In the genomic region with DNA sequence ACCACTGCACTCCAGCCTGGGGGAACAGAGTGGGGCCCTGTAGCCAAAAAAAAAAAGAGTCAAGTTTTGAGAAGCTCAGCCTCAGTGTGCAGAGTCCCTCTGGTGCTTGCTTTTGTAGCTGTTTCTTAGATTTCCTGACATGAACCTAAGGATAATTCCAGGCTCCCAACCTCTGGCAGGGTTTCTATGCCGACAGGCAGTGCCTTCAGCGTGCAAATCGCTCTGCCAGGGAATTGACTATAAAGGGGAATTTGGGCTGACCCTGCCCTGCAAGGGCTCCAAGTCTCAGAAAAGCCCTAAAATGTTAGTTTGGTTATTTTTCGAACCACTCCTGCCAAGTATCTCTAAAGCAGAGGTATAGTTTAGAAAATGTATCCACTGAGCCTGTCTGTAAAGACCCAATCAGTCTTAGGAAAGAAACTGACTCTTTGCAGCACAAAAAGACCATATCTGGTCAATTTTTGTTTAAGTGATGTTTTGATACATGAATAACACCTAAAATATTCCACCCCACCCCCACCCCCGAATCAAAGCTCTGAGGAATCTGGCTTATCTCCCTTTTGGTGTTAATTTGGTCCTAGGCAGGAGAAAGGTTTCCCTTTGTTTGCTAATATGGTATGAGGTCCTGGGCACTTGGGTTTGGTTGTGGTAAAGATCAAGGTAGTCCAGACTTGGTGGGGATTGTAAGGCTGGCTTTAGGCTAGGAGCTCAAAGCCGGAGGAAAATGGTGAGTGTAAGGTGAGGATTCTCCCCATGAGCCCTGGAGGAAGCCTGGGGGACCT, we compare ENCODE assay signal across 3 cellular contexts.
TF ChIP-seq lines count a peak whose summit lies in the region.

No MANE protein-coding gene starts in this region.

TF ChIP-seq in SK-N-SH, 30 proteins besides CTCF, POLR2A, EP300 and RAD21:
- TF ChIP-seq, protein P1, sequence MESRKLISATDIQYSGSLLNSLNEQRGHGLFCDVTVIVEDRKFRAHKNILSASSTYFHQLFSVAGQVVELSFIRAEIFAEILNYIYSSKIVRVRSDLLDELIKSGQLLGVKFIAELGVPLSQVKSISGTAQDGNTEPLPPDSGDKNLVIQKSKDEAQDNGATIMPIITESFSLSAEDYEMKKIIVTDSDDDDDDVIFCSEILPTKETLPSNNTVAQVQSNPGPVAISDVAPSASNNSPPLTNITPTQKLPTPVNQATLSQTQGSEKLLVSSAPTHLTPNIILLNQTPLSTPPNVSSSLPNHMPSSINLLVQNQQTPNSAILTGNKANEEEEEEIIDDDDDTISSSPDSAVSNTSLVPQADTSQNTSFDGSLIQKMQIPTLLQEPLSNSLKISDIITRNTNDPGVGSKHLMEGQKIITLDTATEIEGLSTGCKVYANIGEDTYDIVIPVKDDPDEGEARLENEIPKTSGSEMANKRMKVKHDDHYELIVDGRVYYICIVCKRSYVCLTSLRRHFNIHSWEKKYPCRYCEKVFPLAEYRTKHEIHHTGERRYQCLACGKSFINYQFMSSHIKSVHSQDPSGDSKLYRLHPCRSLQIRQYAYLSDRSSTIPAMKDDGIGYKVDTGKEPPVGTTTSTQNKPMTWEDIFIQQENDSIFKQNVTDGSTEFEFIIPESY (IDR thresholded peaks at IDR 0.05; ENCODE audit: borderline replicate concordance, low read depth) = no peak
- no peak for TF ChIP-seq SIN3A (IDR thresholded peaks at IDR 0.05; ENCODE audit: borderline replicate concordance, low read depth, low read length)
- TF ChIP-seq, protein P2, sequence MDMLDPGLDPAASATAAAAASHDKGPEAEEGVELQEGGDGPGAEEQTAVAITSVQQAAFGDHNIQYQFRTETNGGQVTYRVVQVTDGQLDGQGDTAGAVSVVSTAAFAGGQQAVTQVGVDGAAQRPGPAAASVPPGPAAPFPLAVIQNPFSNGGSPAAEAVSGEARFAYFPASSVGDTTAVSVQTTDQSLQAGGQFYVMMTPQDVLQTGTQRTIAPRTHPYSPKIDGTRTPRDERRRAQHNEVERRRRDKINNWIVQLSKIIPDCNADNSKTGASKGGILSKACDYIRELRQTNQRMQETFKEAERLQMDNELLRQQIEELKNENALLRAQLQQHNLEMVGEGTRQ (IDR thresholded peaks at IDR 0.05; ENCODE audit: borderline replicate concordance, low read depth, low read length) = no peak
- TF ChIP-seq RFX5 (IDR thresholded peaks at IDR 0.05; ENCODE audit: low read length) = no peak
- no peak for TF ChIP-seq RCOR1 (IDR thresholded peaks at IDR 0.05; ENCODE audit: low read length)
- TF ChIP-seq, protein P3, sequence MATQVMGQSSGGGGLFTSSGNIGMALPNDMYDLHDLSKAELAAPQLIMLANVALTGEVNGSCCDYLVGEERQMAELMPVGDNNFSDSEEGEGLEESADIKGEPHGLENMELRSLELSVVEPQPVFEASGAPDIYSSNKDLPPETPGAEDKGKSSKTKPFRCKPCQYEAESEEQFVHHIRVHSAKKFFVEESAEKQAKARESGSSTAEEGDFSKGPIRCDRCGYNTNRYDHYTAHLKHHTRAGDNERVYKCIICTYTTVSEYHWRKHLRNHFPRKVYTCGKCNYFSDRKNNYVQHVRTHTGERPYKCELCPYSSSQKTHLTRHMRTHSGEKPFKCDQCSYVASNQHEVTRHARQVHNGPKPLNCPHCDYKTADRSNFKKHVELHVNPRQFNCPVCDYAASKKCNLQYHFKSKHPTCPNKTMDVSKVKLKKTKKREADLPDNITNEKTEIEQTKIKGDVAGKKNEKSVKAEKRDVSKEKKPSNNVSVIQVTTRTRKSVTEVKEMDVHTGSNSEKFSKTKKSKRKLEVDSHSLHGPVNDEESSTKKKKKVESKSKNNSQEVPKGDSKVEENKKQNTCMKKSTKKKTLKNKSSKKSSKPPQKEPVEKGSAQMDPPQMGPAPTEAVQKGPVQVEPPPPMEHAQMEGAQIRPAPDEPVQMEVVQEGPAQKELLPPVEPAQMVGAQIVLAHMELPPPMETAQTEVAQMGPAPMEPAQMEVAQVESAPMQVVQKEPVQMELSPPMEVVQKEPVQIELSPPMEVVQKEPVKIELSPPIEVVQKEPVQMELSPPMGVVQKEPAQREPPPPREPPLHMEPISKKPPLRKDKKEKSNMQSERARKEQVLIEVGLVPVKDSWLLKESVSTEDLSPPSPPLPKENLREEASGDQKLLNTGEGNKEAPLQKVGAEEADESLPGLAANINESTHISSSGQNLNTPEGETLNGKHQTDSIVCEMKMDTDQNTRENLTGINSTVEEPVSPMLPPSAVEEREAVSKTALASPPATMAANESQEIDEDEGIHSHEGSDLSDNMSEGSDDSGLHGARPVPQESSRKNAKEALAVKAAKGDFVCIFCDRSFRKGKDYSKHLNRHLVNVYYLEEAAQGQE (IDR thresholded peaks at IDR 0.05; ENCODE audit: low read depth, low read length) = no peak
- no peak for TF ChIP-seq SMC3 (IDR thresholded peaks at IDR 0.05; ENCODE audit: low read depth, low read length)
- no peak for TF ChIP-seq ELF1 (IDR thresholded peaks at IDR 0.05)
- TF ChIP-seq GABPA (IDR thresholded peaks at IDR 0.05; ENCODE audit: low read depth) = no peak
- no peak for TF ChIP-seq CHD2 (IDR thresholded peaks at IDR 0.05; ENCODE audit: low read length, partially characterized antibody)
- TF ChIP-seq YY1 (IDR thresholded peaks at IDR 0.05; ENCODE audit: low read depth) = no peak

TF ChIP-seq in SK-N-SH treated with all-trans-retinoic acid at 6 μM for 48 hours, 23 proteins besides CTCF, POLR2A, EP300 and RAD21 (continued from another document):
- TF ChIP-seq, protein P4, sequence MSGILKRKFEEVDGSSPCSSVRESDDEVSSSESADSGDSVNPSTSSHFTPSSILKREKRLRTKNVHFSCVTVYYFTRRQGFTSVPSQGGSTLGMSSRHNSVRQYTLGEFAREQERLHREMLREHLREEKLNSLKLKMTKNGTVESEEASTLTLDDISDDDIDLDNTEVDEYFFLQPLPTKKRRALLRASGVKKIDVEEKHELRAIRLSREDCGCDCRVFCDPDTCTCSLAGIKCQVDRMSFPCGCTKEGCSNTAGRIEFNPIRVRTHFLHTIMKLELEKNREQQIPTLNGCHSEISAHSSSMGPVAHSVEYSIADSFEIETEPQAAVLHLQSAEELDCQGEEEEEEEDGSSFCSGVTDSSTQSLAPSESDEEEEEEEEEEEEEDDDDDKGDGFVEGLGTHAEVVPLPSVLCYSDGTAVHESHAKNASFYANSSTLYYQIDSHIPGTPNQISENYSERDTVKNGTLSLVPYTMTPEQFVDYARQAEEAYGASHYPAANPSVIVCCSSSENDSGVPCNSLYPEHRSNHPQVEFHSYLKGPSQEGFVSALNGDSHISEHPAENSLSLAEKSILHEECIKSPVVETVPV (CRISPR knock-in tag; IDR thresholded peaks at IDR 0.05) = no peak
- TF ChIP-seq BACH2 (CRISPR knock-in tag; IDR thresholded peaks at IDR 0.05; ENCODE audit: borderline replicate concordance) = no peak
- TF ChIP-seq GLIS3 (CRISPR knock-in tag; IDR thresholded peaks at IDR 0.05) = no peak
- TF ChIP-seq SNAI2 (CRISPR knock-in tag; IDR thresholded peaks at IDR 0.05) = no peak
- TF ChIP-seq, protein P5, sequence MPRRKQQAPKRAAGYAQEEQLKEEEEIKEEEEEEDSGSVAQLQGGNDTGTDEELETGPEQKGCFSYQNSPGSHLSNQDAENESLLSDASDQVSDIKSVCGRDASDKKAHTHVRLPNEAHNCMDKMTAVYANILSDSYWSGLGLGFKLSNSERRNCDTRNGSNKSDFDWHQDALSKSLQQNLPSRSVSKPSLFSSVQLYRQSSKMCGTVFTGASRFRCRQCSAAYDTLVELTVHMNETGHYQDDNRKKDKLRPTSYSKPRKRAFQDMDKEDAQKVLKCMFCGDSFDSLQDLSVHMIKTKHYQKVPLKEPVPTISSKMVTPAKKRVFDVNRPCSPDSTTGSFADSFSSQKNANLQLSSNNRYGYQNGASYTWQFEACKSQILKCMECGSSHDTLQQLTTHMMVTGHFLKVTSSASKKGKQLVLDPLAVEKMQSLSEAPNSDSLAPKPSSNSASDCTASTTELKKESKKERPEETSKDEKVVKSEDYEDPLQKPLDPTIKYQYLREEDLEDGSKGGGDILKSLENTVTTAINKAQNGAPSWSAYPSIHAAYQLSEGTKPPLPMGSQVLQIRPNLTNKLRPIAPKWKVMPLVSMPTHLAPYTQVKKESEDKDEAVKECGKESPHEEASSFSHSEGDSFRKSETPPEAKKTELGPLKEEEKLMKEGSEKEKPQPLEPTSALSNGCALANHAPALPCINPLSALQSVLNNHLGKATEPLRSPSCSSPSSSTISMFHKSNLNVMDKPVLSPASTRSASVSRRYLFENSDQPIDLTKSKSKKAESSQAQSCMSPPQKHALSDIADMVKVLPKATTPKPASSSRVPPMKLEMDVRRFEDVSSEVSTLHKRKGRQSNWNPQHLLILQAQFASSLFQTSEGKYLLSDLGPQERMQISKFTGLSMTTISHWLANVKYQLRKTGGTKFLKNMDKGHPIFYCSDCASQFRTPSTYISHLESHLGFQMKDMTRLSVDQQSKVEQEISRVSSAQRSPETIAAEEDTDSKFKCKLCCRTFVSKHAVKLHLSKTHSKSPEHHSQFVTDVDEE (CRISPR knock-in tag; IDR thresholded peaks at IDR 0.05) = no peak
TF ChIP-seq in SK-N-SH treated with all-trans-retinoic acid at 6 μM for 48 hours: peak in this region for 0.

TF ChIP-seq in WTC11, 78 proteins besides CTCF, POLR2A, EP300 and RAD21 (continued from another document):
- no peak for TF ChIP-seq GABPB1 (CRISPR knock-in tag; IDR thresholded peaks at IDR 0.05)
- TF ChIP-seq, protein P6, sequence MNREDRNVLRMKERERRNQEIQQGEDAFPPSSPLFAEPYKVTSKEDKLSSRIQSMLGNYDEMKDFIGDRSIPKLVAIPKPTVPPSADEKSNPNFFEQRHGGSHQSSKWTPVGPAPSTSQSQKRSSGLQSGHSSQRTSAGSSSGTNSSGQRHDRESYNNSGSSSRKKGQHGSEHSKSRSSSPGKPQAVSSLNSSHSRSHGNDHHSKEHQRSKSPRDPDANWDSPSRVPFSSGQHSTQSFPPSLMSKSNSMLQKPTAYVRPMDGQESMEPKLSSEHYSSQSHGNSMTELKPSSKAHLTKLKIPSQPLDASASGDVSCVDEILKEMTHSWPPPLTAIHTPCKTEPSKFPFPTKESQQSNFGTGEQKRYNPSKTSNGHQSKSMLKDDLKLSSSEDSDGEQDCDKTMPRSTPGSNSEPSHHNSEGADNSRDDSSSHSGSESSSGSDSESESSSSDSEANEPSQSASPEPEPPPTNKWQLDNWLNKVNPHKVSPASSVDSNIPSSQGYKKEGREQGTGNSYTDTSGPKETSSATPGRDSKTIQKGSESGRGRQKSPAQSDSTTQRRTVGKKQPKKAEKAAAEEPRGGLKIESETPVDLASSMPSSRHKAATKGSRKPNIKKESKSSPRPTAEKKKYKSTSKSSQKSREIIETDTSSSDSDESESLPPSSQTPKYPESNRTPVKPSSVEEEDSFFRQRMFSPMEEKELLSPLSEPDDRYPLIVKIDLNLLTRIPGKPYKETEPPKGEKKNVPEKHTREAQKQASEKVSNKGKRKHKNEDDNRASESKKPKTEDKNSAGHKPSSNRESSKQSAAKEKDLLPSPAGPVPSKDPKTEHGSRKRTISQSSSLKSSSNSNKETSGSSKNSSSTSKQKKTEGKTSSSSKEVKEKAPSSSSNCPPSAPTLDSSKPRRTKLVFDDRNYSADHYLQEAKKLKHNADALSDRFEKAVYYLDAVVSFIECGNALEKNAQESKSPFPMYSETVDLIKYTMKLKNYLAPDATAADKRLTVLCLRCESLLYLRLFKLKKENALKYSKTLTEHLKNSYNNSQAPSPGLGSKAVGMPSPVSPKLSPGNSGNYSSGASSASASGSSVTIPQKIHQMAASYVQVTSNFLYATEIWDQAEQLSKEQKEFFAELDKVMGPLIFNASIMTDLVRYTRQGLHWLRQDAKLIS (CRISPR knock-in tag; IDR thresholded peaks at IDR 0.05; ENCODE audit: borderline replicate concordance) = no peak
- no peak for TF ChIP-seq SMAD3 (CRISPR knock-in tag; IDR thresholded peaks at IDR 0.05; ENCODE audit: borderline replicate concordance)
- TF ChIP-seq NR2C2 (CRISPR knock-in tag; IDR thresholded peaks at IDR 0.05) = no peak
- TF ChIP-seq, protein P7, sequence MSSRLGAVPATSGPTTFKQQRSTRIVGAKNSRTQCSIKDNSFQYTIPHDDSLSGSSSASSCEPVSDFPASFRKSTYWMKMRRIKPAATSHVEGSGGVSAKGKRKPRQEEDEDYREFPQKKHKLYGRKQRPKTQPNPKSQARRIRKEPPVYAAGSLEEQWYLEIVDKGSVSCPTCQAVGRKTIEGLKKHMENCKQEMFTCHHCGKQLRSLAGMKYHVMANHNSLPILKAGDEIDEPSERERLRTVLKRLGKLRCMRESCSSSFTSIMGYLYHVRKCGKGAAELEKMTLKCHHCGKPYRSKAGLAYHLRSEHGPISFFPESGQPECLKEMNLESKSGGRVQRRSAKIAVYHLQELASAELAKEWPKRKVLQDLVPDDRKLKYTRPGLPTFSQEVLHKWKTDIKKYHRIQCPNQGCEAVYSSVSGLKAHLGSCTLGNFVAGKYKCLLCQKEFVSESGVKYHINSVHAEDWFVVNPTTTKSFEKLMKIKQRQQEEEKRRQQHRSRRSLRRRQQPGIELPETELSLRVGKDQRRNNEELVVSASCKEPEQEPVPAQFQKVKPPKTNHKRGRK (CRISPR knock-in tag; IDR thresholded peaks at IDR 0.05; ENCODE audit: borderline replicate concordance) = no peak
- no peak for TF ChIP-seq ZBTB21 (CRISPR knock-in tag; IDR thresholded peaks at IDR 0.05; ENCODE audit: borderline replicate concordance)
